Comparison of ENCODE assay signal across 20 cellular contexts in the genomic region with DNA sequence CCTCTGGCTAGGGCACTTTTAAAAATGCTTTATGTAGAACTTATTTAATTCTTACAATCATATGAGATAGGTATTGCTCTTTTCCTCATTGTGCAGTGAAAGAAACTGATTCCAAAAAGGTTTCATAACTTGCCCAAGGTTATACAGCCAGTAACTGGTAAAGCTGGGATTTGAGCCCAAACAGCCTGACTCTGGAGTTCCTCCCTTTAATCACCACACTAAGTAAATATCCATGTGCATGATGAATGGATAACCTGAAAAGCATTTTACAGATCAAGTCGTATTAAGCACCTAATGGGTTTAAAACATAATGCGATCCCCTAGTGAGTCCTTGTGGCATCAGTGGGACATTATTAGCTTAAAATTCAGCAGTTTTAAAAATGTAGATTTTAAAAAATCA.
DNase-seq lines count a peak whose midpoint lies in the region; ATAC-seq and TF ChIP-seq lines count a peak whose summit lies in the region.
"Had no signal": no experiment of that assay in that cellular context is flagged by ENCODE, and none has a peak within 500 bp of the region (broad histone marks: within the 10 kb centered on the region; RNA-seq: fewer than 3 reads in every experiment).

No MANE protein-coding gene starts in this region.

- no peak overlapping the region for H3K4me3 ChIP-seq in AG10803 (ENCODE audit: low read length)
- H3K4me3 ChIP-seq in cardiac fibroblast (replicated peaks in 1 of 2; ENCODE audit: low read depth in 2 of 2, low read length in 2 of 2): no peak overlapping the region
- H3K4me3 ChIP-seq in right lobe of liver: no peak overlapping the region
- H3K4me3 ChIP-seq: left ventricle myocardium inferior, MG63, upper lobe of left lung had no signal

- intact Hi-C loops in right lobe of liver (cut with DNase I): no loop called here

- DNase-seq in AG10803 (ENCODE audit: low read depth) (peak; percentile 75), NCI-H146 treated with DMSO at 0.1 percent for 48 hours (lab: John Stamatoyannopoulos, UW; ENCODE audit: unreplicated experiment) (peak; percentile 19), cardiac fibroblast (ENCODE audit: low read depth in 2 of 2) (peak; percentile 18 to 48), right lobe of liver (peak in 1 of 3 donors; percentile 68), NCI-H1694 (lab: John Stamatoyannopoulos, UW) (no peak), HK-2 (ENCODE audit: unreplicated experiment) (no peak)
- DNase-seq: activated CD4-positive, alpha-beta T cell treated with anti-CD3 and anti-CD28 coated beads for 48 hours; activated CD8-positive, alpha-beta memory T cell treated with anti-CD3 and anti-CD28 coated beads, Interleukin-2, amount 50 U/mL, for 4 hours; activated gamma-delta T cell; amniotic stem cell; CD8-positive, alpha-beta memory T cell; cerebellar nuclear complex; left ventricle myocardium inferior; MG63; stimulated activated naive CD8-positive, alpha-beta T cell treated with anti-CD3 and anti-CD28 coated beads, Interleukin-15, amount 100 ng/mL, for 72 hours; upper lobe of left lung had no signal

- no peaks in the 10 kb centered on the region for H3K36me3 ChIP-seq in right lobe of liver
- H3K36me3 ChIP-seq: left ventricle myocardium inferior, MG63, upper lobe of left lung had no signal

- TF ChIP-seq POLR2A in right lobe of liver (IDR thresholded peaks at IDR 0.05): no peak

- TF ChIP-seq CTCF in AG10803 (conservative IDR thresholded peaks at IDR 0.05; ENCODE audit: low read length) (no peak), cardiac fibroblast (IDR thresholded peaks at IDR 0.05; ENCODE audit: low read depth, low read length) (no peak), right lobe of liver (IDR thresholded peaks at IDR 0.05) (no peak)

- H3K27ac ChIP-seq in right lobe of liver: no peak overlapping the region
- H3K27ac ChIP-seq: left ventricle myocardium inferior, RWPE1, upper lobe of left lung had no signal

- peaks cover 0 to 11% (median 0%) of the 10 kb centered on the region in 4 donors for H3K4me1 ChIP-seq in right lobe of liver
- H3K4me1 ChIP-seq: upper lobe of left lung had no signal

- no peaks in the 10 kb centered on the region for H3K27me3 ChIP-seq in right lobe of liver
- H3K27me3 ChIP-seq: MG63, upper lobe of left lung had no signal

- ATAC-seq in right lobe of liver (peak; percentile 71 to 94 (median 93)), HG02623 (IDR thresholded peaks at IDR 0.05; ENCODE audit: unreplicated experiment) (no peak), GM18520 (IDR thresholded peaks at IDR 0.05; ENCODE audit: unreplicated experiment) (no peak)
- ATAC-seq: sciatic nerve; stimulated activated naive CD8-positive, alpha-beta T cell treated with anti-CD3 and anti-CD28 coated beads, Interleukin-15, amount 100 ng/mL, for 72 hours had no signal

- H3K9me3 ChIP-seq in right lobe of liver: no peaks in the 10 kb centered on the region
- H3K9me3 ChIP-seq: MG63, upper lobe of left lung had no signal

- 28% methylated on average over 2 of the region's 2 CpGs for WGBS in right lobe of liver (ENCODE audit: insufficient coverage, low coverage, low lambda C conversion rate, missing lambda C conversion rate)

Comparison
In these comparisons a context has a peak if more than half of its experiments do, and no peak if none do; other contexts are left out.
1. DNase-seq: peak in AG10803 (single experiment), NCI-H146 treated with DMSO at 0.1 percent for 48 hours (single experiment) and cardiac fibroblast (2 of 2); none in NCI-H1694 (single experiment) and HK-2 (single experiment).
2. ATAC-seq: peak in right lobe of liver (4 of 4); none in HG02623 (single experiment) and GM18520 (single experiment).